Comparison of ENCODE assay signal across 21 cellular contexts in genomic region chr13:110466261-110466660, GRCh38.
A peak's percentile ranks its signal among the peaks of the same experiment; 100 is the strongest.
DNase-seq lines count a peak whose midpoint lies in the region; ATAC-seq and TF ChIP-seq lines count a peak whose summit lies in the region.
"Had no signal": no experiment of that assay in that cellular context is flagged by ENCODE, and none has a peak within 500 bp of the region (broad histone marks: within the 10 kb centered on the region; RNA-seq: fewer than 3 reads in every experiment).

No MANE protein-coding gene starts in this region.

- no peak for ATAC-seq in stimulated activated memory B cell treated with anti-CD40 and anti-IgM and Interleukin-4, amounts not matched to agents 10 μg/mL and 1 μg/mL and 100 μg/mL, for 72 hours
- ATAC-seq: natural killer cell had no signal

- H3K9me3 Mint-ChIP-seq in brain, result no peaks in the 10 kb centered on the region
- H3K9me3 Mint-ChIP-seq in stimulated activated memory B cell treated with anti-CD40 and anti-IgM and Interleukin-4, amounts not matched to agents 10 μg/mL and 1 μg/mL and 100 μg/mL, for 72 hours, result no peaks in the 10 kb centered on the region
- H3K9me3 Mint-ChIP-seq: natural killer cell; T-helper 1 cell treated with Interleukin-12 subunit alpha and Interleukin-12 subunit beta and Interleukin-4 antibody, amounts not matched to agents 30 μg/mL and 1 μg/mL, for 36 hours; type B pancreatic cell had no signal

- no peaks in the 10 kb centered on the region for H3K27me3 Mint-ChIP-seq in brain
- H3K27me3 Mint-ChIP-seq in stimulated activated memory B cell treated with anti-CD40 and anti-IgM and Interleukin-4, amounts not matched to agents 10 μg/mL and 1 μg/mL and 100 μg/mL, for 72 hours, result no peaks in the 10 kb centered on the region
- H3K27me3 Mint-ChIP-seq: activated naive CD8-positive, alpha-beta T cell; progenitor cell of endocrine pancreas; type B pancreatic cell had no signal

- no peak for TF ChIP-seq CTCF in brain (conservative IDR thresholded peaks at IDR 0.05)
- no peak for TF ChIP-seq CTCF in GM13976 (IDR thresholded peaks at IDR 0.05; ENCODE audit: borderline replicate concordance, control extremely low read depth, extremely low read depth, insufficient read depth, missing control alignments)

- peaks cover 40% of the 10 kb centered on the region for H3K36me3 Mint-ChIP-seq in brain
- H3K36me3 Mint-ChIP-seq in stimulated activated memory B cell treated with anti-CD40 and anti-IgM and Interleukin-4, amounts not matched to agents 10 μg/mL and 1 μg/mL and 100 μg/mL, for 72 hours, result no peaks in the 10 kb centered on the region
- H3K36me3 Mint-ChIP-seq: activated naive CD8-positive, alpha-beta T cell; natural killer cell had no signal

- DNase-seq in NCI-H2029 (lab: John Stamatoyannopoulos, UW) (peak; percentile 16), NCI-H2029 treated with DMSO at 0.1 percent for 48 hours (lab: John Stamatoyannopoulos, UW) (no peak), NCI-H2107 (lab: John Stamatoyannopoulos, UW) (peak; percentile 80), GM13976 (ENCODE audit: low spot score) (no peak), amygdala (lab: John Stamatoyannopoulos, UW) (no peak), DMS53 treated with DMSO at 0.1 percent for 48 hours (lab: John Stamatoyannopoulos, UW; ENCODE audit: unreplicated experiment) (no peak)
- DNase-seq: activated CD4-positive, CD25-positive, alpha-beta regulatory T cell; AML-193; brain microvascular endothelial cell; colonic mucosa; hypothalamus; natural killer cell; NCI-H1436; NCI-H526; SJCRH30 had no signal

- peaks cover 36% of the 10 kb centered on the region for H3K4me1 Mint-ChIP-seq in brain
- H3K4me1 Mint-ChIP-seq in stimulated activated memory B cell treated with anti-CD40 and anti-IgM and Interleukin-4, amounts not matched to agents 10 μg/mL and 1 μg/mL and 100 μg/mL, for 72 hours, result peaks cover 56% of the 10 kb centered on the region
- H3K4me1 Mint-ChIP-seq: natural killer cell had no signal

- in situ Hi-C loops in GM13976 (cut with MboI; ENCODE audit: low sequenced_read_pairs, unreplicated experiment), result loop anchor here (25.0 kb wide), 1 partner anchor 346 kb away; no protein-coding TSS in a partner anchor

- no peak overlapping the region for H3K4me3 Mint-ChIP-seq in brain
- H3K4me3 Mint-ChIP-seq in stimulated activated memory B cell treated with anti-CD40 and anti-IgM and Interleukin-4, amounts not matched to agents 10 μg/mL and 1 μg/mL and 100 μg/mL, for 72 hours, result no peak overlapping the region
- H3K4me3 Mint-ChIP-seq: activated naive CD8-positive, alpha-beta T cell; natural killer cell; T-helper 1 cell treated with Interleukin-12 subunit alpha and Interleukin-12 subunit beta and Interleukin-4 antibody, amounts not matched to agents 30 μg/mL and 1 μg/mL, for 36 hours; type B pancreatic cell had no signal

- peak overlapping the region; percentile 2 to 94 (median 88) for H3K27ac Mint-ChIP-seq in brain
- peak overlapping the region; percentile 20 for H3K27ac Mint-ChIP-seq in stimulated activated memory B cell treated with anti-CD40 and anti-IgM and Interleukin-4, amounts not matched to agents 10 μg/mL and 1 μg/mL and 100 μg/mL, for 72 hours
- H3K27ac Mint-ChIP-seq: activated naive CD8-positive, alpha-beta T cell; natural killer cell; progenitor cell of endocrine pancreas; T-helper 1 cell treated with Interleukin-12 subunit alpha and Interleukin-12 subunit beta and Interleukin-4 antibody, amounts not matched to agents 30 μg/mL and 1 μg/mL, for 36 hours; type B pancreatic cell had no signal

Comparison
In these comparisons a context has a peak if more than half of its experiments do, and no peak if none do; other contexts are left out.
1. DNase-seq: peak in NCI-H2029 (single experiment) and NCI-H2107 (single experiment); none in NCI-H2029 treated with DMSO at 0.1 percent for 48 hours (single experiment), GM13976 (single experiment), amygdala (0 of 56) and DMS53 treated with DMSO at 0.1 percent for 48 hours (single experiment).